9 cellular contexts compared by ENCODE assay signal in genomic region chr11:5240458-5240857, GRCh38. TPM values are rescaled to one million over a fixed set of nuclear protein-coding genes. Genes with fewer than 3 reads are reported as not detected.
"Had no signal": no experiment of that assay in that cellular context is flagged by ENCODE, and none has a peak within 500 bp of the region (broad histone marks: within the 10 kb centered on the region; RNA-seq: fewer than 3 reads in every experiment).

No MANE protein-coding gene starts in this region.

- H3K4me1 Mint-ChIP-seq: GM23338, H9 had no signal

- DNase-seq: H9, HCEC 1CT, Kasumi-1, KBM-7 had no signal

- H3K4me3 Mint-ChIP-seq: GM23338, H9 had no signal

- H3K9me3 Mint-ChIP-seq: GM23338, H9 had no signal

- ATAC-seq: GM23338, HepG2 had no signal

- H3K4me3 ChIP-seq: GM23338 had no signal

- H3K27ac ChIP-seq: HL-60 had no signal

- H3K27ac Mint-ChIP-seq: GM23338, H9 had no signal

- H3K4me2 ChIP-seq: GM23338 had no signal

- H2AFZ ChIP-seq: GM23338 had no signal

RNA-seq across cellular contexts. Expression of gene HBD, which starts 6.2 kb away (rescaled TPM):
- total RNA-seq: GM23338, H1, H9, HepG2, HT1080 had no signal
- polyA plus RNA-seq: GM23338, H1, HepG2 had no signal

RNA-seq across cellular contexts. Expression of gene HBG1, which starts 9.2 kb away (rescaled TPM):
- total RNA-seq: GM23338, H1, H9, HepG2 had no signal
- polyA plus RNA-seq: GM23338, HepG2 had no signal

RNA-seq across cellular contexts. Expression of gene HBB, which starts 13.6 kb away (rescaled TPM):
- total RNA-seq: GM23338, H1, H9, HepG2, HT1080 had no signal
- polyA plus RNA-seq: GM23338, H1, HepG2 had no signal

RNA-seq across cellular contexts. Expression of gene HBG2, which starts 14.1 kb away (rescaled TPM):
- total RNA-seq: GM23338, H1, H9, HepG2 had no signal
- polyA plus RNA-seq: GM23338, HepG2 had no signal

RNA-seq across cellular contexts. Expression of gene HBE1, which starts 29.3 kb away (rescaled TPM):
- total RNA-seq: GM23338, H1, H9 had no signal
- polyA plus RNA-seq: GM23338 had no signal
